ENCODE assay signal across 17 cellular contexts in the genomic region with DNA sequence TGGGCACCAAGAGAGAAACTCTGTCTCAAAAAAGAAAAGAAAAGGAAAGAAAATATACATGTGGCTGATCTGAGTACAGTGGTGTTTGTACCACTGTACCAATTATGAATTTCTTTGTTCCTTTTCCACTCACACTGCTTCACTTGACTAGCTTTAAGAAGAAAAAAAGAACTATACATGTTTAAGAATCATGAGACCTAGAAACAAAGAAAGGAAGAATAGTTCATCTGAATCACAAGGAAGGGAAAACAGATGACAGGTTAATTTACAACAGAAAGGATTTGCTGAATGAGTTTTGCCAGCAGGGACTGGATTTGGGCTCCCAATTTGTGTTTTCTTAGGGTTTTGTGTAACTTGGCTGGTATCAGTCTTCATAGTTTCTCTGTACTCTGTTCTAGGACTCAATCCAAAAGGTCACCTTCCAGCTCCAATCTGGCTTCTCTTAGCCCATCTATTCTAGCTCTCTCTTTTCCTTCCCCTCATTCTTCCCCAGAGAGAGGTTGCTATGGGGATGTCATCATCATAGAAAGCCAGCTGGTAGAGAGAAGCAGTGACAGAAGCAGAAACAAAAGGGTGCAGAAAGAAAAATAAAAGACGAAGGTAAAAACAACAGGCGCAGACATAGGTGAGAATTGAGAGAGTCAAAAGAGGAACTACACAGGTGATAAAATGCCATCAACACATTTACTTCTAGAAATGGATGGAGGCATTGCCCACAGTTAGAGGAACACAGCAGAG. TPM values are rescaled to one million over a fixed set of nuclear protein-coding genes. Genes with fewer than 3 reads are reported as not detected.
DNase-seq lines count a peak whose midpoint lies in the region; ATAC-seq and TF ChIP-seq lines count a peak whose summit lies in the region.
"Not testable (repeated sequence)": the region's sequence is repeated elsewhere in the genome, so short reads cannot be mapped to it uniquely, and the experiment has no call there.
"Had no signal": no experiment of that assay in that cellular context is flagged by ENCODE, and none has a peak within 500 bp of the region (broad histone marks: within the 10 kb centered on the region; RNA-seq: fewer than 3 reads in every experiment).

No MANE protein-coding gene starts in this region.

- not testable (repeated sequence) for H3K9me3 Mint-ChIP-seq in HFFc6; chondrocyte (ENCODE audit: low read depth)

- H4K8ac ChIP-seq in mesendoderm (ENCODE audit: low read depth, low read length), result not testable (repeated sequence)

- H3K79me1 ChIP-seq in mesendoderm (ENCODE audit: low read length), result not testable (repeated sequence)

- H3K4me1 Mint-ChIP-seq in HFFc6 (ENCODE audit: low read depth) (peaks cover 22% of the 10 kb centered on the region), chondrocyte (ENCODE audit: low read depth) (peaks cover 33% of the 10 kb centered on the region)

- H3K79me2 ChIP-seq in mesendoderm (ENCODE audit: control insufficient read depth, insufficient read depth, low read length), result not testable (repeated sequence)

- peaks cover 13% of the 10 kb centered on the region for H3K27me3 Mint-ChIP-seq in HFFc6 (ENCODE audit: insufficient read depth)
- not testable (repeated sequence) for H3K27me3 Mint-ChIP-seq in chondrocyte (ENCODE audit: low read depth)

- WGBS in gastroesophageal sphincter (ENCODE audit: low coverage in 1 of 2), 2 donors, result 15% methylated on average over 2 of the region's 2 CpGs; no CpG with 5 or more reads in 1 of the 2 donors
- no CpG with 5 or more reads among the region's 2 CpGs for whole genome bisulfite sequencing in mesendoderm (ENCODE audit: extremely low coverage, insufficient coverage, low lambda C conversion rate)
- 2 to 5% methylated on average over 2 of the region's 2 CpGs for WGBS in aorta, 2 donors

- TF ChIP-seq EP300 in gastroesophageal sphincter (IDR thresholded peaks at IDR 0.05), result not testable (repeated sequence)

- not testable (repeated sequence) for H3K4me2 ChIP-seq in mesendoderm (ENCODE audit: low read length)

- not testable (repeated sequence) for H3K27ac ChIP-seq in gastroesophageal sphincter; mesendoderm (ENCODE audit: low read depth, low read length); aorta (ENCODE audit: low read depth in 1 of 2, low read length in 2 of 2)

- H3K4me3 ChIP-seq in gastroesophageal sphincter; mesendoderm (ENCODE audit: low read length); aorta (ENCODE audit: low read length in 2 of 2): not testable (repeated sequence)

- not testable (repeated sequence) for H3K36me3 ChIP-seq in gastroesophageal sphincter; mesendoderm (ENCODE audit: control insufficient read depth, insufficient read depth, low read length); aorta (ENCODE audit: control insufficient read depth in 1 of 2, insufficient read depth in 2 of 2, low read length in 1 of 2)

- H4K5ac ChIP-seq in mesendoderm (ENCODE audit: low read length), result not testable (repeated sequence)

- not testable (repeated sequence) for H3K56ac ChIP-seq in mesendoderm (ENCODE audit: low read length)

- not testable (repeated sequence) for H2BK15ac ChIP-seq in mesendoderm (replicated peaks; ENCODE audit: low read depth)

- ATAC-seq in GM18867 (IDR thresholded peaks at IDR 0.05; ENCODE audit: unreplicated experiment) (peak; percentile 53), gastroesophageal sphincter (peak; percentile 41), aorta (ENCODE audit: low FRiP score) (peak; percentile 15)

- not testable (repeated sequence) for H2AK5ac ChIP-seq in mesendoderm (ENCODE audit: low read length)

- H3K27me3 ChIP-seq in gastroesophageal sphincter, result peaks cover 26% of the 10 kb centered on the region
- H3K27me3 ChIP-seq in mesendoderm (ENCODE audit: insufficient read depth, low read length, poor library complexity); aorta (ENCODE audit: control insufficient read depth in 1 of 2, insufficient read depth in 2 of 2, low read length in 1 of 2): not testable (repeated sequence)

- TF ChIP-seq CTCF in HFFc6 (IDR thresholded peaks at IDR 0.05); chondrocyte (IDR thresholded peaks at IDR 0.05); gastroesophageal sphincter (IDR thresholded peaks at IDR 0.05): not testable (repeated sequence)

- not testable (repeated sequence) for H3K9ac ChIP-seq in mesendoderm (ENCODE audit: low read length)

- H3K4me3 Mint-ChIP-seq in HFFc6, result not testable (repeated sequence)
- peak overlapping the region; percentile 28 for H3K4me3 Mint-ChIP-seq in chondrocyte (ENCODE audit: unreplicated experiment)

- H3K9me3 ChIP-seq in gastroesophageal sphincter; aorta (ENCODE audit: control insufficient read depth, low read length): not testable (repeated sequence)

- DNase-seq in HFFc6; chondrocyte (ENCODE audit: low spot score); aorta: not testable (repeated sequence)
- DNase-seq in NCI-H2171 (lab: John Stamatoyannopoulos, UW) (peak; percentile 30), mesendoderm (peak; percentile 58), pons (ENCODE audit: low spot score) (peak; percentile 26)

- H3K4ac ChIP-seq in mesendoderm (ENCODE audit: low read depth, low read length), result not testable (repeated sequence)

- not testable (repeated sequence) for H3K36me3 Mint-ChIP-seq in HFFc6 (ENCODE audit: low read depth); chondrocyte (ENCODE audit: low read depth)

- H2BK5ac ChIP-seq in mesendoderm (ENCODE audit: low read length), result not testable (repeated sequence)

- not testable (repeated sequence) for H3K4me1 ChIP-seq in gastroesophageal sphincter; mesendoderm (ENCODE audit: control insufficient read depth, low read depth, low read length); aorta (ENCODE audit: control insufficient read depth in 1 of 2, insufficient read depth in 2 of 2, low read length in 2 of 2)

- intact Hi-C loops in aorta (cut with DNase I), result not testable (repeated sequence)

- TF ChIP-seq POLR2A in gastroesophageal sphincter (IDR thresholded peaks at IDR 0.05), result not testable (repeated sequence)

- H2BK120ac ChIP-seq in mesendoderm (ENCODE audit: low read depth, low read length), result not testable (repeated sequence)

- H3K27ac Mint-ChIP-seq in HFFc6 (peak overlapping the region; percentile 35), chondrocyte (ENCODE audit: unreplicated experiment) (peak overlapping the region; percentile 71)

- not testable (repeated sequence) for H3K18ac ChIP-seq in mesendoderm (ENCODE audit: low read length)

- H3K23ac ChIP-seq in mesendoderm (ENCODE audit: low read length), result not testable (repeated sequence)

RNA-seq across cellular contexts. Expression of gene SLC2A14, which starts 25.3 kb away (rescaled TPM):
- total RNA-seq in HFFc6 (2021; fragmentation: NEBNext Ultra II Directional; extraction: Animal tissue kit (Norgen Biotek cat#: 25700)), result under 1 TPM in 1 of 6 experiments, not detected in 5; 0.07 TPM
- total RNA-seq in chondrocyte (0.60 to 2.3 TPM (median 1.8 TPM) in 3 replicates), gastroesophageal sphincter (1 to 10 TPM in 2 of 4 donors, not detected in 2; 1.2 to 2.6 TPM), aorta (1 to 10 TPM; 3.1 to 3.6 TPM)
- polyA plus RNA-seq in mesendoderm (2013, experiment 1 of 2), result 10.5 TPM
- polyA plus RNA-seq in mesendoderm (2013, experiment 2 of 2), result 9.8 TPM
- polyA plus RNA-seq in aorta, result not detected
- total RNA-seq: cardiac muscle cell; esophagus squamous epithelium; naive thymus-derived CD8-positive, alpha-beta T cell; upper lobe of right lung had no signal
- polyA plus RNA-seq: heart left ventricle, immature natural killer cell, liver had no signal

RNA-seq across cellular contexts. Expression of gene NANOG, which starts 58.2 kb away (rescaled TPM):
- total RNA-seq in HFFc6 (2021; fragmentation: NEBNext Ultra II Directional; extraction: Animal tissue kit (Norgen Biotek cat#: 25700)), result not detected
- total RNA-seq in chondrocyte (not detected in 3 replicates), gastroesophageal sphincter (1 to 10 TPM in 1 of 4 donors, under 1 TPM in 2, not detected in 1; 0.08 to 2.3 (median 0.47) TPM), aorta (under 1 TPM; 0.32 to 0.57 TPM)
- 198 TPM for polyA plus RNA-seq in mesendoderm (2013, experiment 1 of 2)
- 200 TPM for polyA plus RNA-seq in mesendoderm (2013, experiment 2 of 2)
- polyA plus RNA-seq in aorta, result not detected
- total RNA-seq: activated CD4-positive, alpha-beta memory T cell treated with anti-CD3 and anti-CD28 coated beads, Interleukin-2, amount 10 ng/mL, durations not matched to agents 7 days and 5 days; naive thymus-derived CD8-positive, alpha-beta T cell; OCI-LY7; upper lobe of right lung had no signal
- polyA plus RNA-seq: cardiac muscle cell, heart left ventricle, immature natural killer cell had no signal
